Comparison of ENCODE assay signal across 17 cellular contexts in the genomic region with DNA sequence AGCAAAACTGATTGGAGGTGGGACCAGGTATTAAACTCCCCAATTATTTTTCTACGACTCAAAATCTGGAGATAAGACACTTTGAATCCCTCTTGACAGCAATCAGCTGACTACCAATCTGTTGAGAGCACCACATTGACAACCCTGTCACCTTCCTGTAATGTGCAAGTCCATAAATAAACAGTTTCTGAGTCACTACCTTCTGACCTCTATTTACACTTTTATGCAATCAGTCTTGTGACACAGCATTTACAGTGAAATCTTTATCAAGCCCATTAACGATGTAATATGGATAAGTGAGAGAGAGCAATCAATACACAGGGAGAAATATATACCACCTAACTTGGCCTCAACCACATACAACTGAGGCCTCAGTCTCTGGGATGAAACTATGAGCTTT.
DNase-seq lines count a peak whose midpoint lies in the region; ATAC-seq, FAIRE-seq and TF ChIP-seq lines count a peak whose summit lies in the region.
"Had no signal": no experiment of that assay in that cellular context is flagged by ENCODE, and none has a peak within 500 bp of the region (broad histone marks: within the 10 kb centered on the region; RNA-seq: fewer than 3 reads in every experiment).

No MANE protein-coding gene starts in this region.

- TF ChIP-seq EP300 in A549 (IDR thresholded peaks at IDR 0.05) = peak in 1 of 2 experiments; percentile 16; a peak in 1 of 5 replicates

- no peak for TF ChIP-seq CTCF in A549 (IDR thresholded peaks at IDR 0.05)
- no peak for TF ChIP-seq CTCF in left lung (IDR thresholded peaks at IDR 0.05)

- H3K4me1 ChIP-seq in A549 (peaks cover 27% of the 10 kb centered on the region), left lung (peaks cover 0 to 5% of the 10 kb centered on the region in 2 donors)

- no peak overlapping the region for H3K27ac ChIP-seq in A549
- H3K27ac ChIP-seq in left lung = no peak overlapping the region
- H3K27ac ChIP-seq in caudate nucleus (ENCODE audit: low read depth, low read length) = no peak overlapping the region
- H3K27ac ChIP-seq: HL-60 had no signal

- TF ChIP-seq RAD21 in A549 (conservative IDR thresholded peaks at IDR 0.05 in 1 of 2, IDR thresholded peaks at IDR 0.05 in 1 of 2) = no peak

- peak; percentile 3 to 38 for DNase-seq in A549 (ENCODE audit: low read depth in 1 of 2, low spot score in 1 of 2)
- peak; percentile 26 for DNase-seq in COLO829 (ENCODE audit: low spot score)
- peak; percentile 14 for DNase-seq in NCI-H69 (lab: John Stamatoyannopoulos, UW)
- no peak for DNase-seq in left lung
- DNase-seq in MG63 = no peak
- DNase-seq in caudate nucleus (lab: John Stamatoyannopoulos, UW) = no peak
- DNase-seq: CD8-positive, alpha-beta T cell; HCEC 1CT; MV-4-11; NCI-H1417 treated with DMSO at 0.1 percent for 48 hours; NCI-H2081; NCI-H524 treated with DMSO at 0.1 percent for 48 hours; T-cell had no signal

- peak; percentile 63 for FAIRE-seq in A549 (lab: Jason Lieb, UNC)
- FAIRE-seq: GM18507 had no signal

- H3K4me2 ChIP-seq in A549 = peak overlapping the region; percentile 24; the same call in 2 of the 3 replicates

- H3K27me3 ChIP-seq in left lung (no peaks in the 10 kb centered on the region), MG63 (no peaks in the 10 kb centered on the region)

- CTCF ChIA-PET in A549 (lab: Yijun Ruan, JAX) = no interaction called here

- peak; percentile 42 to 74; a peak in 3 of 6 replicates for ATAC-seq in A549
- ATAC-seq in left lung = peak; percentile 37
- ATAC-seq in activated CD4-positive, CD25-positive, alpha-beta regulatory T cell treated with anti-CD3 and anti-CD28 coated beads, Interleukin-2, amount 50 U/mL, for 24 hours = no peak
- no peak for ATAC-seq in GM19324 (IDR thresholded peaks at IDR 0.05; ENCODE audit: low FRiP score, unreplicated experiment)
- ATAC-seq: CD8-positive, alpha-beta T cell; T-cell had no signal

- no peak overlapping the region for H3K4me3 ChIP-seq in A549
- no peak overlapping the region for H3K4me3 ChIP-seq in left lung
- no peak overlapping the region for H3K4me3 ChIP-seq in MG63

- POLR2A ChIA-PET in A549 (lab: Yijun Ruan, JAX) = no interaction called here

- 4% methylated on average over 2 of the region's 2 CpGs for WGBS in A549 (ENCODE audit: missing lambda C conversion rate)

- TF ChIP-seq POLR2A in A549 (IDR thresholded peaks at IDR 0.05; ENCODE audit: low read length) = no peak

- no peaks in the 10 kb centered on the region for H3K9me3 ChIP-seq in A549
- no peaks in the 10 kb centered on the region for H3K9me3 ChIP-seq in left lung
- H3K9me3 ChIP-seq in MG63 = no peaks in the 10 kb centered on the region

- intact Hi-C loops in left lung (cut with DNase I) = no loop called here

- H3K36me3 ChIP-seq in left lung (no peaks in the 10 kb centered on the region), MG63 (no peaks in the 10 kb centered on the region)

TF ChIP-seq in A549, 52 proteins besides CTCF, POLR2A, EP300 and RAD21 (continues in another document):
- no peak for TF ChIP-seq ESRRA (IDR thresholded peaks at IDR 0.05; ENCODE audit: borderline replicate concordance, low read length)
- TF ChIP-seq, protein P1, sequence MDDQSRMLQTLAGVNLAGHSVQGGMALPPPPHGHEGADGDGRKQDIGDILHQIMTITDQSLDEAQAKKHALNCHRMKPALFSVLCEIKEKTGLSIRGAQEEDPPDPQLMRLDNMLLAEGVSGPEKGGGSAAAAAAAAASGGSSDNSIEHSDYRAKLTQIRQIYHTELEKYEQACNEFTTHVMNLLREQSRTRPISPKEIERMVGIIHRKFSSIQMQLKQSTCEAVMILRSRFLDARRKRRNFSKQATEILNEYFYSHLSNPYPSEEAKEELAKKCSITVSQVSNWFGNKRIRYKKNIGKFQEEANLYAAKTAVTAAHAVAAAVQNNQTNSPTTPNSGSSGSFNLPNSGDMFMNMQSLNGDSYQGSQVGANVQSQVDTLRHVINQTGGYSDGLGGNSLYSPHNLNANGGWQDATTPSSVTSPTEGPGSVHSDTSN (IDR thresholded peaks at IDR 0.05) = no peak
- no peak for TF ChIP-seq HOXB5 (CRISPR knock-in tag; IDR thresholded peaks at IDR 0.05)
- no peak for TF ChIP-seq HMGXB4 (CRISPR knock-in tag; IDR thresholded peaks at IDR 0.05; ENCODE audit: borderline replicate concordance)
- no peak for TF ChIP-seq CHD4 (IDR thresholded peaks at IDR 0.05; ENCODE audit: borderline replicate concordance)
- TF ChIP-seq MAFK (IDR thresholded peaks at IDR 0.05; ENCODE audit: partially characterized antibody) = peak; percentile 23
- TF ChIP-seq KDM5A (IDR thresholded peaks at IDR 0.05) = no peak
- TF ChIP-seq NR3C1 (IDR thresholded peaks at IDR 0.05) = no peak
- no peak for TF ChIP-seq HDAC2 (IDR thresholded peaks at IDR 0.05)
- 0 out of 2 replicates have a peak, but pooled peaks have one; percentile 17 for TF ChIP-seq NFE2L2 (conservative IDR thresholded peaks at IDR 0.05; ENCODE audit: low read length)
- TF ChIP-seq EHMT2 (IDR thresholded peaks at IDR 0.05; ENCODE audit: low read depth) = no peak
- TF ChIP-seq RARB (CRISPR knock-in tag; IDR thresholded peaks at IDR 0.05) = no peak
- TF ChIP-seq, protein P2, sequence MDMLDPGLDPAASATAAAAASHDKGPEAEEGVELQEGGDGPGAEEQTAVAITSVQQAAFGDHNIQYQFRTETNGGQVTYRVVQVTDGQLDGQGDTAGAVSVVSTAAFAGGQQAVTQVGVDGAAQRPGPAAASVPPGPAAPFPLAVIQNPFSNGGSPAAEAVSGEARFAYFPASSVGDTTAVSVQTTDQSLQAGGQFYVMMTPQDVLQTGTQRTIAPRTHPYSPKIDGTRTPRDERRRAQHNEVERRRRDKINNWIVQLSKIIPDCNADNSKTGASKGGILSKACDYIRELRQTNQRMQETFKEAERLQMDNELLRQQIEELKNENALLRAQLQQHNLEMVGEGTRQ (IDR thresholded peaks at IDR 0.05) = no peak
- TF ChIP-seq MAZ (IDR thresholded peaks at IDR 0.05; ENCODE audit: borderline replicate concordance, low read depth, low read length) = no peak
- TF ChIP-seq GATA3 (IDR thresholded peaks at IDR 0.05; ENCODE audit: borderline replicate concordance) = no peak
- TF ChIP-seq CEBPB (IDR thresholded peaks at IDR 0.05) = peak; percentile 38 to 69; a peak in 3 of 4 replicates
- TF ChIP-seq CBX8 (IDR thresholded peaks at IDR 0.05) = no peak
- TF ChIP-seq FOXS1 (CRISPR knock-in tag; IDR thresholded peaks at IDR 0.05) = no peak
- TF ChIP-seq HOXB13 (CRISPR knock-in tag; IDR thresholded peaks at IDR 0.05; ENCODE audit: low read depth) = no peak
- no peak for TF ChIP-seq PHF8 (IDR thresholded peaks at IDR 0.05; ENCODE audit: borderline replicate concordance, low read depth)
- TF ChIP-seq ZSCAN20 (CRISPR knock-in tag; IDR thresholded peaks at IDR 0.05) = no peak
- TF ChIP-seq SREBF2 (IDR thresholded peaks at IDR 0.05) = no peak
- no peak for TF ChIP-seq FOSL2 (IDR thresholded peaks at IDR 0.05)
- TF ChIP-seq FOSL2 (CRISPR knock-in tag; IDR thresholded peaks at IDR 0.05) = peak; percentile 72
- TF ChIP-seq, protein P3, sequence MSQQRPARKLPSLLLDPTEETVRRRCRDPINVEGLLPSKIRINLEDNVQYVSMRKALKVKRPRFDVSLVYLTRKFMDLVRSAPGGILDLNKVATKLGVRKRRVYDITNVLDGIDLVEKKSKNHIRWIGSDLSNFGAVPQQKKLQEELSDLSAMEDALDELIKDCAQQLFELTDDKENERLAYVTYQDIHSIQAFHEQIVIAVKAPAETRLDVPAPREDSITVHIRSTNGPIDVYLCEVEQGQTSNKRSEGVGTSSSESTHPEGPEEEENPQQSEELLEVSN (IDR thresholded peaks at IDR 0.05; ENCODE audit: borderline replicate concordance, low read depth) = no peak
- TF ChIP-seq, protein P4, sequence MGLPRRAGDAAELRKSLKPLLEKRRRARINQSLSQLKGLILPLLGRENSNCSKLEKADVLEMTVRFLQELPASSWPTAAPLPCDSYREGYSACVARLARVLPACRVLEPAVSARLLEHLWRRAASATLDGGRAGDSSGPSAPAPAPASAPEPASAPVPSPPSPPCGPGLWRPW (IDR thresholded peaks at IDR 0.05) = peak; percentile 61; the same call in 1 of the 2 replicates
- TF ChIP-seq POLR2AphosphoS2 (conservative IDR thresholded peaks at IDR 0.05; ENCODE audit: low read length) = no peak
- no peak for TF ChIP-seq BCL3 (IDR thresholded peaks at IDR 0.05)
- TF ChIP-seq, protein P5, sequence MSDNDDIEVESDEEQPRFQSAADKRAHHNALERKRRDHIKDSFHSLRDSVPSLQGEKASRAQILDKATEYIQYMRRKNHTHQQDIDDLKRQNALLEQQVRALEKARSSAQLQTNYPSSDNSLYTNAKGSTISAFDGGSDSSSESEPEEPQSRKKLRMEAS (IDR thresholded peaks at IDR 0.05) = no peak
- no peak for TF ChIP-seq TP53 (CRISPR knock-in tag; IDR thresholded peaks at IDR 0.05)
- no peak for TF ChIP-seq SMC3 (IDR thresholded peaks at IDR 0.05)
- no peak for TF ChIP-seq CHD2 (IDR thresholded peaks at IDR 0.05; ENCODE audit: low read length, partially characterized antibody)
- TF ChIP-seq ZNF302 (CRISPR knock-in tag; IDR thresholded peaks at IDR 0.05) = no peak

Comparison
In these comparisons a context has a peak if more than half of its experiments do, and no peak if none do; other contexts are left out.
1. ATAC-seq: peak in A549 (2 of 2) and left lung (single experiment); none in activated CD4-positive, CD25-positive, alpha-beta regulatory T cell treated with anti-CD3 and anti-CD28 coated beads, Interleukin-2, amount 50 U/mL, for 24 hours (0 of 2) and GM19324 (single experiment).
2. DNase-seq: peak in A549 (2 of 2), COLO829 (single experiment) and NCI-H69 (single experiment); none in left lung (0 of 2), MG63 (single experiment) and caudate nucleus (0 of 61).